Comparison of ENCODE assay signal across 8 cellular contexts in the genomic region with DNA sequence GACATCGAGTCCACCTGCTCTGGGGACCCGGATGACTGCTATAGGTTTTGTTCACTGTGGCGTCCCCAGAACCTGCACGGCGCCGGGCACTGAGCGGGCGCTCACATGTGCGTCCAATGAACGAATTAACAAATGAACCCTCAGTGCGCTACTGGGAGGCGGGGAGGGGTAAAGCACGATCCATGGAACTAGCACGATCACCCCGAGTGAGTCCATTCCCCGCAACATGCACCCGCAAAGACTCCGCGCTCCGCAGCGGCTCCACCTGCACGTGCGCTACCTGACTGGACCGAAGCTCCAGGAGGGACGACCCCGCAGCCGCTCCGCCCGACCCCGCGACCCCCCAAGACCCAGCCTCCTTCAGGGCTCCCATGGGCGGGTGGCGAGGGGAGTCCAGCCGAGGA. TPM values are rescaled to one million over a fixed set of nuclear protein-coding genes. Genes with fewer than 3 reads are reported as not detected.
DNase-seq lines count a peak whose midpoint lies in the region; ATAC-seq, FAIRE-seq and TF ChIP-seq lines count a peak whose summit lies in the region.

No MANE protein-coding gene starts in this region.

- H3K27ac ChIP-seq in SJCRH30: peak overlapping the region; percentile 32; the same call in 1 of the 2 replicates
- peak overlapping the region; percentile 16 for H3K27ac ChIP-seq in caudate nucleus (ENCODE audit: low read depth, low read length)
- peak overlapping the region in 2 of 3 donors; percentile 80 to 85 for H3K27ac ChIP-seq in right lobe of liver

- H3K9me3 ChIP-seq in SJCRH30 (replicated peaks): no peaks in the 10 kb centered on the region
- H3K9me3 ChIP-seq in right lobe of liver: no peaks in the 10 kb centered on the region

- TF ChIP-seq CTCF in AG10803 (conservative IDR thresholded peaks at IDR 0.05; ENCODE audit: low read length): no peak
- no peak for TF ChIP-seq CTCF in right lobe of liver (IDR thresholded peaks at IDR 0.05)

- peak; percentile 28 for ATAC-seq in GM18867 (IDR thresholded peaks at IDR 0.05; ENCODE audit: unreplicated experiment)
- peak; percentile 11 for ATAC-seq in HG03196 (IDR thresholded peaks at IDR 0.05; ENCODE audit: unreplicated experiment)
- peak; percentile 49 to 62 (median 58) for ATAC-seq in right lobe of liver

- under 1% methylated on average over 18 of the region's 34 CpGs for WGBS in right lobe of liver (ENCODE audit: insufficient coverage, low coverage, low lambda C conversion rate, missing lambda C conversion rate)

- DNase-seq in AG10803 (ENCODE audit: low read depth) (no peak), SJCRH30 (peak; percentile 23 to 30), caudate nucleus (lab: John Stamatoyannopoulos, UW) (peak in 6 of 61 donors; percentile 17 to 49 (median 36)), right lobe of liver (no peak), RCC 7860 (ENCODE audit: low spot score) (no peak)
- peak; percentile 21 for DNase-seq in stimulated activated CD8-positive, alpha-beta memory T cell treated with anti-CD3 and anti-CD28 coated beads, Interleukin-15, amount 100 ng/mL, for 24 hours (ENCODE audit: low read depth)

- H3K4me3 ChIP-seq in AG10803 (ENCODE audit: low read length) (peak overlapping the region; percentile 90), SJCRH30 (peak overlapping the region; percentile 74), right lobe of liver (peak overlapping the region; percentile 83 to 96 (median 96))

- H3K27me3 ChIP-seq in SJCRH30 (no peaks in the 10 kb centered on the region), right lobe of liver (no peaks in the 10 kb centered on the region)

- no peak for FAIRE-seq in RCC 7860 (lab: Jason Lieb, UNC)

- no peaks in the 10 kb centered on the region for H3K4me1 ChIP-seq in SJCRH30
- H3K4me1 ChIP-seq in right lobe of liver: peaks cover 0 to 22% (median 6%) of the 10 kb centered on the region in 4 donors

- intact Hi-C loops in right lobe of liver (cut with DNase I): no loop called here

- TF ChIP-seq POLR2A in right lobe of liver (IDR thresholded peaks at IDR 0.05): no peak

- H3K36me3 ChIP-seq in SJCRH30: no peaks in the 10 kb centered on the region
- no peaks in the 10 kb centered on the region for H3K36me3 ChIP-seq in right lobe of liver

RNA-seq across cellular contexts. Expression of gene TRAP1, which starts 0.5 kb away (rescaled TPM):
- 71.0 and 72.5 TPM in 2 replicates for total RNA-seq in SJCRH30 (2014; rRNA removed; shearing (Covaris generic))
- total RNA-seq in right lobe of liver: 100 to 1,000 TPM in 4 of 6 experiments, 10 to 100 TPM in 2; 93.4 to 169 (median 123) TPM

Comparison
In these comparisons a context has a peak if more than half of its experiments do, and no peak if none do; other contexts are left out.
1. DNase-seq: peak in SJCRH30 (2 of 2) and stimulated activated CD8-positive, alpha-beta memory T cell treated with anti-CD3 and anti-CD28 coated beads, Interleukin-15, amount 100 ng/mL, for 24 hours (single experiment); none in AG10803 (single experiment), right lobe of liver (0 of 3) and RCC 7860 (single experiment).
2. H3K27ac ChIP-seq: peak in every context shown above with its lines; median percentile 82 in right lobe of liver; 32 in SJCRH30; 16 in caudate nucleus.
3. Peak in every context shown above with its lines, with median percentiles within 50 percentile points of each other: H3K4me3 ChIP-seq and ATAC-seq.